Comparison of ENCODE assay signal across 13 cellular contexts in genomic region chr9:136655244-136656225, GRCh38. TPM values are rescaled to one million over a fixed set of nuclear protein-coding genes. Genes with fewer than 3 reads are reported as not detected.
DNase-seq lines count a peak whose midpoint lies in the region; ATAC-seq and TF ChIP-seq lines count a peak whose summit lies in the region.
"Had no signal": no experiment of that assay in that cellular context is flagged by ENCODE, and none has a peak within 500 bp of the region (broad histone marks: within the 10 kb centered on the region; RNA-seq: fewer than 3 reads in every experiment).

No MANE protein-coding gene starts in this region.

- H3K4me1 ChIP-seq in lower lobe of right lung = peaks cover 27% of the 10 kb centered on the region
- H3K4me1 ChIP-seq in upper lobe of right lung = peaks cover 9% of the 10 kb centered on the region

- H3K9me3 Mint-ChIP-seq in activated naive CD8-positive, alpha-beta T cell treated with anti-CD3 and anti-CD28 coated beads, Interleukin-2, amount 10 ng/mL, durations not matched to agents 7 days and 5 days = no peaks in the 10 kb centered on the region
- H3K9me3 Mint-ChIP-seq in activated naive CD8-positive, alpha-beta T cell treated with anti-CD3 and anti-CD28 coated beads for 36 hours = no peaks in the 10 kb centered on the region
- no peaks in the 10 kb centered on the region for H3K9me3 Mint-ChIP-seq in activated T-helper 1 cell treated with anti-CD3 and anti-CD28 coated beads, Interleukin-12 subunit alpha, Interleukin-12 subunit beta, Interleukin-2, Interleukin-4 antibody, amounts not matched to agents 30 ng/mL and 10 ng/mL and 1 ng/mL, durations not matched to agents 14 hours and 24 hours and 36 hours
- H3K9me3 Mint-ChIP-seq: activated CD4-positive, alpha-beta T cell treated with anti-CD3 and anti-CD28 coated beads, Interleukin-2, amount 10 ng/mL, durations not matched to agents 7 days and 5 days; mesothelial cell of epicardium; type B pancreatic cell had no signal

- ATAC-seq in activated naive CD8-positive, alpha-beta T cell treated with anti-CD3 and anti-CD28 coated beads, Interleukin-2, amount 10 ng/mL, durations not matched to agents 7 days and 5 days (ENCODE audit: low read depth) = no peak
- peak; percentile 37 to 66 for ATAC-seq in lower lobe of right lung
- peak; percentile 32 for ATAC-seq in upper lobe of right lung
- ATAC-seq in GM21528 (IDR thresholded peaks at IDR 0.05; ENCODE audit: low FRiP score, unreplicated experiment) = no peak

- peak; percentile 31 for DNase-seq in activated naive CD8-positive, alpha-beta T cell treated with anti-CD3 and anti-CD28 coated beads, Interleukin-2, amount 10 ng/mL, durations not matched to agents 7 days and 5 days
- no peak for DNase-seq in activated naive CD8-positive, alpha-beta T cell treated with anti-CD3 and anti-CD28 coated beads for 36 hours
- DNase-seq in dermis microvascular lymphatic vessel endothelial cell (ENCODE audit: low read depth in 2 of 2) = peak; percentile 96 to 99
- peak; percentile 55 for DNase-seq in lower lobe of right lung
- peak; percentile 69 for DNase-seq in upper lobe of right lung
- no peak for DNase-seq in activated T-helper 1 cell treated with anti-CD3 and anti-CD28 coated beads, Interleukin-12 subunit alpha, Interleukin-12 subunit beta, Interleukin-2, Interleukin-4 antibody, amounts not matched to agents 30 ng/mL and 10 ng/mL and 1 ng/mL, durations not matched to agents 14 hours and 24 hours and 36 hours (ENCODE audit: low spot score)
- DNase-seq in NCI-H345 (lab: John Stamatoyannopoulos, UW) = no peak
- DNase-seq: ACHN; activated CD4-positive, alpha-beta T cell treated with anti-CD3 and anti-CD28 coated beads, Interleukin-2, amount 10 ng/mL, durations not matched to agents 7 days and 5 days; NCI-H1417 treated with DMSO at 0.1 percent for 48 hours had no signal

- H3K9me3 ChIP-seq in lower lobe of right lung (no peaks in the 10 kb centered on the region), upper lobe of right lung (no peaks in the 10 kb centered on the region)

- POLR2A ChIA-PET in activated naive CD8-positive, alpha-beta T cell treated with anti-CD3 and anti-CD28 coated beads, Interleukin-2, amount 10 ng/mL, durations not matched to agents 7 days and 5 days (lab: Charles Lee) = no interaction called here

- H3K27ac Mint-ChIP-seq in activated naive CD8-positive, alpha-beta T cell treated with anti-CD3 and anti-CD28 coated beads, Interleukin-2, amount 10 ng/mL, durations not matched to agents 7 days and 5 days = peak overlapping the region; percentile 30
- H3K27ac Mint-ChIP-seq in activated naive CD8-positive, alpha-beta T cell treated with anti-CD3 and anti-CD28 coated beads for 36 hours = no peak overlapping the region
- no peak overlapping the region for H3K27ac Mint-ChIP-seq in activated T-helper 1 cell treated with anti-CD3 and anti-CD28 coated beads, Interleukin-12 subunit alpha, Interleukin-12 subunit beta, Interleukin-2, Interleukin-4 antibody, amounts not matched to agents 30 ng/mL and 10 ng/mL and 1 ng/mL, durations not matched to agents 14 hours and 24 hours and 36 hours
- H3K27ac Mint-ChIP-seq: activated CD4-positive, alpha-beta T cell treated with anti-CD3 and anti-CD28 coated beads, Interleukin-2, amount 10 ng/mL, durations not matched to agents 7 days and 5 days; mesothelial cell of epicardium; type B pancreatic cell had no signal

- TF ChIP-seq CTCF in lower lobe of right lung (IDR thresholded peaks at IDR 0.05) (no peak), upper lobe of right lung (IDR thresholded peaks at IDR 0.05) (no peak)

- H3K27me3 Mint-ChIP-seq in activated naive CD8-positive, alpha-beta T cell treated with anti-CD3 and anti-CD28 coated beads, Interleukin-2, amount 10 ng/mL, durations not matched to agents 7 days and 5 days = peaks cover 34% of the 10 kb centered on the region
- H3K27me3 Mint-ChIP-seq in activated naive CD8-positive, alpha-beta T cell treated with anti-CD3 and anti-CD28 coated beads for 36 hours = peaks cover 56% of the 10 kb centered on the region
- peaks cover 33% of the 10 kb centered on the region for H3K27me3 Mint-ChIP-seq in activated T-helper 1 cell treated with anti-CD3 and anti-CD28 coated beads, Interleukin-12 subunit alpha, Interleukin-12 subunit beta, Interleukin-2, Interleukin-4 antibody, amounts not matched to agents 30 ng/mL and 10 ng/mL and 1 ng/mL, durations not matched to agents 14 hours and 24 hours and 36 hours (ENCODE audit: insufficient read depth)

- H3K27me3 ChIP-seq in lower lobe of right lung (ENCODE audit: low read depth) = peaks cover 48% of the 10 kb centered on the region
- H3K27me3 ChIP-seq in upper lobe of right lung = peaks cover 24% of the 10 kb centered on the region

- no peaks in the 10 kb centered on the region for H3K36me3 Mint-ChIP-seq in activated naive CD8-positive, alpha-beta T cell treated with anti-CD3 and anti-CD28 coated beads, Interleukin-2, amount 10 ng/mL, durations not matched to agents 7 days and 5 days
- no peaks in the 10 kb centered on the region for H3K36me3 Mint-ChIP-seq in activated naive CD8-positive, alpha-beta T cell treated with anti-CD3 and anti-CD28 coated beads for 36 hours
- H3K36me3 Mint-ChIP-seq in activated T-helper 1 cell treated with anti-CD3 and anti-CD28 coated beads, Interleukin-12 subunit alpha, Interleukin-12 subunit beta, Interleukin-2, Interleukin-4 antibody, amounts not matched to agents 30 ng/mL and 10 ng/mL and 1 ng/mL, durations not matched to agents 14 hours and 24 hours and 36 hours (ENCODE audit: low read depth) = no peaks in the 10 kb centered on the region
- H3K36me3 Mint-ChIP-seq: mesothelial cell of epicardium, type B pancreatic cell had no signal

- H3K36me3 ChIP-seq in lower lobe of right lung (no peaks in the 10 kb centered on the region), upper lobe of right lung (no peaks in the 10 kb centered on the region)

- no peak overlapping the region for H3K4me3 Mint-ChIP-seq in activated naive CD8-positive, alpha-beta T cell treated with anti-CD3 and anti-CD28 coated beads, Interleukin-2, amount 10 ng/mL, durations not matched to agents 7 days and 5 days
- H3K4me3 Mint-ChIP-seq in activated naive CD8-positive, alpha-beta T cell treated with anti-CD3 and anti-CD28 coated beads for 36 hours = no peak overlapping the region
- no peak overlapping the region for H3K4me3 Mint-ChIP-seq in activated T-helper 1 cell treated with anti-CD3 and anti-CD28 coated beads, Interleukin-12 subunit alpha, Interleukin-12 subunit beta, Interleukin-2, Interleukin-4 antibody, amounts not matched to agents 30 ng/mL and 10 ng/mL and 1 ng/mL, durations not matched to agents 14 hours and 24 hours and 36 hours
- H3K4me3 Mint-ChIP-seq: activated CD4-positive, alpha-beta T cell treated with anti-CD3 and anti-CD28 coated beads, Interleukin-2, amount 10 ng/mL, durations not matched to agents 7 days and 5 days; mesothelial cell of epicardium; type B pancreatic cell had no signal

- H3K4me3 ChIP-seq in lower lobe of right lung = peak overlapping the region; percentile 61
- H3K4me3 ChIP-seq in upper lobe of right lung = peak overlapping the region; percentile 41

- intact Hi-C loops in lower lobe of right lung (cut with DNase I) = no loop called here
- intact Hi-C loops in upper lobe of right lung (cut with DNase I) = no loop called here
- intact Hi-C loops in activated T-helper 1 cell treated with anti-CD3 and anti-CD28 coated beads, Interleukin-12 subunit alpha, Interleukin-12 subunit beta, Interleukin-2, Interleukin-4 antibody, amounts not matched to agents 30 ng/mL and 10 ng/mL and 1 ng/mL, durations not matched to agents 14 hours and 24 hours and 36 hours (cut with micrococcal nuclease) = no loop called here

- H3K27ac ChIP-seq in lower lobe of right lung = peak overlapping the region; percentile 94
- H3K27ac ChIP-seq in upper lobe of right lung = peak overlapping the region; percentile 91

- peaks cover 8% of the 10 kb centered on the region for H3K4me1 Mint-ChIP-seq in activated naive CD8-positive, alpha-beta T cell treated with anti-CD3 and anti-CD28 coated beads, Interleukin-2, amount 10 ng/mL, durations not matched to agents 7 days and 5 days
- H3K4me1 Mint-ChIP-seq in activated naive CD8-positive, alpha-beta T cell treated with anti-CD3 and anti-CD28 coated beads for 36 hours = peaks cover 9% of the 10 kb centered on the region
- H3K4me1 Mint-ChIP-seq in activated T-helper 1 cell treated with anti-CD3 and anti-CD28 coated beads, Interleukin-12 subunit alpha, Interleukin-12 subunit beta, Interleukin-2, Interleukin-4 antibody, amounts not matched to agents 30 ng/mL and 10 ng/mL and 1 ng/mL, durations not matched to agents 14 hours and 24 hours and 36 hours (ENCODE audit: low read depth) = no peaks in the 10 kb centered on the region
- H3K4me1 Mint-ChIP-seq: mesothelial cell of epicardium had no signal

RNA-seq across cellular contexts. Expression of gene EGFL7, which starts 7.2 kb away (rescaled TPM):
- total RNA-seq in activated naive CD8-positive, alpha-beta T cell treated with anti-CD3 and anti-CD28 coated beads, Interleukin-2, amount 10 ng/mL, durations not matched to agents 7 days and 5 days = 1 to 10 TPM in 1 of 2 experiments, under 1 TPM in 1; 1.00 to 1.1 TPM
- total RNA-seq in activated naive CD8-positive, alpha-beta T cell treated with anti-CD3 and anti-CD28 coated beads for 36 hours = 1 to 10 TPM in 1 of 2 experiments, under 1 TPM in 1; 0.94 to 1.2 TPM
- 330 and 460 TPM in 2 replicates for total RNA-seq in dermis microvascular lymphatic vessel endothelial cell
- total RNA-seq in lower lobe of right lung = 230 TPM
- total RNA-seq in upper lobe of right lung = 302 TPM
- 2.4 and 2.5 TPM in 2 replicates for total RNA-seq in activated T-helper 1 cell treated with anti-CD3 and anti-CD28 coated beads, Interleukin-12 subunit alpha, Interleukin-12 subunit beta, Interleukin-2, Interleukin-4 antibody, amounts not matched to agents 30 ng/mL and 10 ng/mL and 1 ng/mL, durations not matched to agents 14 hours and 24 hours and 36 hours

RNA-seq across cellular contexts. Expression of gene AGPAT2, which starts 31.7 kb away (rescaled TPM):
- 10 to 100 TPM; 21.6 to 24.8 TPM for total RNA-seq in activated naive CD8-positive, alpha-beta T cell treated with anti-CD3 and anti-CD28 coated beads, Interleukin-2, amount 10 ng/mL, durations not matched to agents 7 days and 5 days
- total RNA-seq in activated naive CD8-positive, alpha-beta T cell treated with anti-CD3 and anti-CD28 coated beads for 36 hours = 10 to 100 TPM; 14.6 to 16.1 TPM
- total RNA-seq in dermis microvascular lymphatic vessel endothelial cell = 38.3 and 47.9 TPM in 2 replicates
- 106 TPM for total RNA-seq in lower lobe of right lung
- total RNA-seq in upper lobe of right lung = 117 TPM
- 24.7 and 25.0 TPM in 2 replicates for total RNA-seq in activated T-helper 1 cell treated with anti-CD3 and anti-CD28 coated beads, Interleukin-12 subunit alpha, Interleukin-12 subunit beta, Interleukin-2, Interleukin-4 antibody, amounts not matched to agents 30 ng/mL and 10 ng/mL and 1 ng/mL, durations not matched to agents 14 hours and 24 hours and 36 hours

RNA-seq across cellular contexts. Expression of gene DIPK1B, which starts 56.8 kb away (rescaled TPM):
- under 1 TPM in 1 of 2 experiments, not detected in 1; 0.11 TPM for total RNA-seq in activated naive CD8-positive, alpha-beta T cell treated with anti-CD3 and anti-CD28 coated beads, Interleukin-2, amount 10 ng/mL, durations not matched to agents 7 days and 5 days
- total RNA-seq in activated naive CD8-positive, alpha-beta T cell treated with anti-CD3 and anti-CD28 coated beads for 36 hours = under 1 TPM in 1 of 2 experiments, not detected in 1; 0.10 TPM
- total RNA-seq in dermis microvascular lymphatic vessel endothelial cell = 70.8 and 93.8 TPM in 2 replicates
- 15.1 TPM for total RNA-seq in lower lobe of right lung
- 17.7 TPM for total RNA-seq in upper lobe of right lung
- 0.47 and 0.88 TPM in 2 replicates for total RNA-seq in activated T-helper 1 cell treated with anti-CD3 and anti-CD28 coated beads, Interleukin-12 subunit alpha, Interleukin-12 subunit beta, Interleukin-2, Interleukin-4 antibody, amounts not matched to agents 30 ng/mL and 10 ng/mL and 1 ng/mL, durations not matched to agents 14 hours and 24 hours and 36 hours
- total RNA-seq: activated CD4-positive, alpha-beta T cell treated with anti-CD3 and anti-CD28 coated beads, Interleukin-2, amount 10 ng/mL, durations not matched to agents 7 days and 5 days had no signal

Comparison
In these comparisons a context has a peak if more than half of its experiments do, and no peak if none do; other contexts are left out.
1. DNase-seq: peak in activated naive CD8-positive, alpha-beta T cell treated with anti-CD3 and anti-CD28 coated beads, Interleukin-2, amount 10 ng/mL, durations not matched to agents 7 days and 5 days (single experiment), dermis microvascular lymphatic vessel endothelial cell (2 of 2), lower lobe of right lung (single experiment) and upper lobe of right lung (single experiment); none in activated naive CD8-positive, alpha-beta T cell treated with anti-CD3 and anti-CD28 coated beads for 36 hours (single experiment), activated T-helper 1 cell treated with anti-CD3 and anti-CD28 coated beads, Interleukin-12 subunit alpha, Interleukin-12 subunit beta, Interleukin-2, Interleukin-4 antibody, amounts not matched to agents 30 ng/mL and 10 ng/mL and 1 ng/mL, durations not matched to agents 14 hours and 24 hours and 36 hours (single experiment) and NCI-H345 (single experiment).
2. ATAC-seq: peak in lower lobe of right lung (2 of 2) and upper lobe of right lung (single experiment); none in activated naive CD8-positive, alpha-beta T cell treated with anti-CD3 and anti-CD28 coated beads, Interleukin-2, amount 10 ng/mL, durations not matched to agents 7 days and 5 days (single experiment) and GM21528 (single experiment).
3. RNA of gene EGFL7, which starts 7.2 kb away (total RNA-seq): 330 to 460 TPM in dermis microvascular lymphatic vessel endothelial cell, 302 TPM in upper lobe of right lung (single experiment) and 230 TPM in lower lobe of right lung (single experiment); 2.4 to 2.5 TPM in activated T-helper 1 cell treated with anti-CD3 and anti-CD28 coated beads, Interleukin-12 subunit alpha, Interleukin-12 subunit beta, Interleukin-2, Interleukin-4 antibody, amounts not matched to agents 30 ng/mL and 10 ng/mL and 1 ng/mL, durations not matched to agents 14 hours and 24 hours and 36 hours, 0.94 to 1.2 TPM in activated naive CD8-positive, alpha-beta T cell treated with anti-CD3 and anti-CD28 coated beads for 36 hours and 1.00 to 1.1 TPM in activated naive CD8-positive, alpha-beta T cell treated with anti-CD3 and anti-CD28 coated beads, Interleukin-2, amount 10 ng/mL, durations not matched to agents 7 days and 5 days; every median in the first group is over 10 times any median in the second.